1 cellular context compared by ENCODE assay signal in genomic region chr12:57904848-57905811, GRCh38.
TF ChIP-seq lines count a peak whose summit lies in the region.

No MANE protein-coding gene starts in this region.

TF ChIP-seq in GM12878, 131 proteins besides CTCF, POLR2A, EP300 and RAD21 (continued from another document and continues in another):
- TF ChIP-seq, protein P1, sequence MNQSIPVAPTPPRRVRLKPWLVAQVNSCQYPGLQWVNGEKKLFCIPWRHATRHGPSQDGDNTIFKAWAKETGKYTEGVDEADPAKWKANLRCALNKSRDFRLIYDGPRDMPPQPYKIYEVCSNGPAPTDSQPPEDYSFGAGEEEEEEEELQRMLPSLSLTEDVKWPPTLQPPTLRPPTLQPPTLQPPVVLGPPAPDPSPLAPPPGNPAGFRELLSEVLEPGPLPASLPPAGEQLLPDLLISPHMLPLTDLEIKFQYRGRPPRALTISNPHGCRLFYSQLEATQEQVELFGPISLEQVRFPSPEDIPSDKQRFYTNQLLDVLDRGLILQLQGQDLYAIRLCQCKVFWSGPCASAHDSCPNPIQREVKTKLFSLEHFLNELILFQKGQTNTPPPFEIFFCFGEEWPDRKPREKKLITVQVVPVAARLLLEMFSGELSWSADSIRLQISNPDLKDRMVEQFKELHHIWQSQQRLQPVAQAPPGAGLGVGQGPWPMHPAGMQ (IDR thresholded peaks at IDR 0.05; ENCODE audit: borderline replicate concordance): no peak
- TF ChIP-seq TCF7 (IDR thresholded peaks at IDR 0.05; ENCODE audit: borderline replicate concordance) (no peak), USF1 (IDR thresholded peaks at IDR 0.05; ENCODE audit: borderline replicate concordance, extremely low read length, insufficient read depth, low read depth, low read length) (peak; percentile 33), TARDBP (IDR thresholded peaks at IDR 0.05; ENCODE audit: borderline replicate concordance) (peak; percentile 56; the same call in 1 of the 2 replicates), BMI1 (IDR thresholded peaks at IDR 0.05; ENCODE audit: borderline replicate concordance) (no peak), CEBPB (IDR thresholded peaks at IDR 0.05; ENCODE audit: borderline replicate concordance in 1 of 2, low read depth in 2 of 2, low read length in 2 of 2) (no peak), SREBF1 (IDR thresholded peaks at IDR 0.05; ENCODE audit: low read length) (no peak), YBX1 (IDR thresholded peaks at IDR 0.05) (no peak), ZBED1 (IDR thresholded peaks at IDR 0.05; ENCODE audit: borderline replicate concordance) (no peak), NR2C2 (IDR thresholded peaks at IDR 0.05; ENCODE audit: borderline replicate concordance, control insufficient read depth, insufficient read length, low read depth) (no peak), SMARCA5 (IDR thresholded peaks at IDR 0.05) (peak; percentile 96), E2F8 (IDR thresholded peaks at IDR 0.05; ENCODE audit: low read depth, partially characterized antibody) (no peak), MYC (IDR thresholded peaks at IDR 0.05; ENCODE audit: insufficient read depth, insufficient read length, insufficient replicate concordance, low read length, severe bottlenecking) (no peak), LARP7 (IDR thresholded peaks at IDR 0.05) (0 out of 2 replicates have a peak, but pooled peaks have one; percentile 57), BHLHE40 (IDR thresholded peaks at IDR 0.05; ENCODE audit: borderline replicate concordance in 1 of 2, low read depth in 2 of 2, low read length in 1 of 2) (peak; percentile 98), EGR1 (IDR thresholded peaks at IDR 0.05; ENCODE audit: borderline replicate concordance in 1 of 2, low read depth in 2 of 2, low read length in 2 of 2) (no peak), RBBP5 (conservative IDR thresholded peaks at IDR 0.05) (no peak), JUND (IDR thresholded peaks at IDR 0.05; ENCODE audit: low read depth, low read length) (no peak), RAD51 (IDR thresholded peaks at IDR 0.05) (peak; percentile 88), ZNF207 (IDR thresholded peaks at IDR 0.05; ENCODE audit: borderline replicate concordance) (no peak), STAT3 (IDR thresholded peaks at IDR 0.05; ENCODE audit: low read depth, low read length) (no peak), BRCA1 (IDR thresholded peaks at IDR 0.05; ENCODE audit: low read depth, low read length) (no peak), SMAD1 (IDR thresholded peaks at IDR 0.05; ENCODE audit: low read depth, partially characterized antibody) (no peak), RELB (IDR thresholded peaks at IDR 0.05; ENCODE audit: low read depth) (0 out of 2 replicates have a peak, but pooled peaks have one; percentile 20), NBN (IDR thresholded peaks at IDR 0.05) (0 out of 2 replicates have a peak, but pooled peaks have one; percentile 35), MEF2B (IDR thresholded peaks at IDR 0.05; ENCODE audit: partially characterized antibody, poor library complexity, severe bottlenecking) (peak; percentile 9), RB1 (IDR thresholded peaks at IDR 0.05; ENCODE audit: borderline replicate concordance) (peak; percentile 87; the same call in 1 of the 2 replicates), SP1 (IDR thresholded peaks at IDR 0.05; ENCODE audit: low read depth, low read length) (peak; percentile 48), SIX5 (IDR thresholded peaks at IDR 0.05; ENCODE audit: low read depth, low read length, severe bottlenecking) (no peak), DPF2 (IDR thresholded peaks at IDR 0.05) (no peak), EZH2 (IDR thresholded peaks at IDR 0.05; ENCODE audit: borderline replicate concordance, control insufficient read depth, low read depth, low read length) (no peak), CHD2 (IDR thresholded peaks at IDR 0.05; ENCODE audit: borderline replicate concordance, low read depth, low read length) (no peak), NFIC (IDR thresholded peaks at IDR 0.05; ENCODE audit: low read depth, low read length) (no peak), RELA (IDR thresholded peaks at IDR 0.05; ENCODE audit: borderline replicate concordance, partially characterized antibody) (peak; percentile 69), RFX5 (IDR thresholded peaks at IDR 0.05; ENCODE audit: low read depth, low read length) (no peak), IRF3 (IDR thresholded peaks at IDR 0.05) (no peak), WRNIP1 (IDR thresholded peaks at IDR 0.05; ENCODE audit: borderline replicate concordance, low read depth, low read length) (0 out of 2 replicates have a peak, but pooled peaks have one; percentile 51), CBFB (IDR thresholded peaks at IDR 0.05; ENCODE audit: low read depth) (no peak), PAX5 (IDR thresholded peaks at IDR 0.05; ENCODE audit: borderline replicate concordance, low read depth, low read length) (no peak), ATF2 (IDR thresholded peaks at IDR 0.05; ENCODE audit: low read length) (no peak), HDGF (IDR thresholded peaks at IDR 0.05) (no peak), KDM1A (IDR thresholded peaks at IDR 0.05; ENCODE audit: borderline replicate concordance) (no peak), HCFC1 (IDR thresholded peaks at IDR 0.05; ENCODE audit: low read length) (no peak), SRF (IDR thresholded peaks at IDR 0.05; ENCODE audit: low read depth in 2 of 2, low read length in 2 of 2) (no peak), IRF4 (IDR thresholded peaks at IDR 0.05; ENCODE audit: low read depth, low read length) (peak; percentile 77; the same call in 1 of the 2 replicates), HDAC6 (IDR thresholded peaks at IDR 0.05; ENCODE audit: unreplicated experiment) (no peak), SUPT20H (IDR thresholded peaks at IDR 0.05; ENCODE audit: borderline replicate concordance, control insufficient read depth, low read depth, low read length) (no peak), PAX8 (IDR thresholded peaks at IDR 0.05) (no peak), ESRRA (IDR thresholded peaks at IDR 0.05; ENCODE audit: low read length) (no peak), ZNF384 (IDR thresholded peaks at IDR 0.05; ENCODE audit: borderline replicate concordance, low read depth, low read length) (no peak), CREB1 (IDR thresholded peaks at IDR 0.05; ENCODE audit: low read depth) (peak; percentile 48; the same call in 1 of the 2 replicates), ETV6 (conservative IDR thresholded peaks at IDR 0.05 in 1 of 2, IDR thresholded peaks at IDR 0.05 in 1 of 2; ENCODE audit: borderline replicate concordance in 1 of 2, low read depth in 1 of 2) (no peak), CHD4 (IDR thresholded peaks at IDR 0.05) (no peak)
- TF ChIP-seq, protein P2, sequence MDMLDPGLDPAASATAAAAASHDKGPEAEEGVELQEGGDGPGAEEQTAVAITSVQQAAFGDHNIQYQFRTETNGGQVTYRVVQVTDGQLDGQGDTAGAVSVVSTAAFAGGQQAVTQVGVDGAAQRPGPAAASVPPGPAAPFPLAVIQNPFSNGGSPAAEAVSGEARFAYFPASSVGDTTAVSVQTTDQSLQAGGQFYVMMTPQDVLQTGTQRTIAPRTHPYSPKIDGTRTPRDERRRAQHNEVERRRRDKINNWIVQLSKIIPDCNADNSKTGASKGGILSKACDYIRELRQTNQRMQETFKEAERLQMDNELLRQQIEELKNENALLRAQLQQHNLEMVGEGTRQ (IDR thresholded peaks at IDR 0.05; ENCODE audit: borderline replicate concordance, low read depth, low read length): no peak; the same call in 1 of the 2 replicates
- TF ChIP-seq, protein P3, sequence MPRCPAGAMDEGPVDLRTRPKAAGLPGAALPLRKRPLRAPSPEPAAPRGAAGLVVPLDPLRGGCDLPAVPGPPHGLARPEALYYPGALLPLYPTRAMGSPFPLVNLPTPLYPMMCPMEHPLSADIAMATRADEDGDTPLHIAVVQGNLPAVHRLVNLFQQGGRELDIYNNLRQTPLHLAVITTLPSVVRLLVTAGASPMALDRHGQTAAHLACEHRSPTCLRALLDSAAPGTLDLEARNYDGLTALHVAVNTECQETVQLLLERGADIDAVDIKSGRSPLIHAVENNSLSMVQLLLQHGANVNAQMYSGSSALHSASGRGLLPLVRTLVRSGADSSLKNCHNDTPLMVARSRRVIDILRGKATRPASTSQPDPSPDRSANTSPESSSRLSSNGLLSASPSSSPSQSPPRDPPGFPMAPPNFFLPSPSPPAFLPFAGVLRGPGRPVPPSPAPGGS (IDR thresholded peaks at IDR 0.05; ENCODE audit: borderline replicate concordance, insufficient read depth, low read depth, low read length, poor library complexity, severe bottlenecking): no peak
- TF ChIP-seq, protein P4, sequence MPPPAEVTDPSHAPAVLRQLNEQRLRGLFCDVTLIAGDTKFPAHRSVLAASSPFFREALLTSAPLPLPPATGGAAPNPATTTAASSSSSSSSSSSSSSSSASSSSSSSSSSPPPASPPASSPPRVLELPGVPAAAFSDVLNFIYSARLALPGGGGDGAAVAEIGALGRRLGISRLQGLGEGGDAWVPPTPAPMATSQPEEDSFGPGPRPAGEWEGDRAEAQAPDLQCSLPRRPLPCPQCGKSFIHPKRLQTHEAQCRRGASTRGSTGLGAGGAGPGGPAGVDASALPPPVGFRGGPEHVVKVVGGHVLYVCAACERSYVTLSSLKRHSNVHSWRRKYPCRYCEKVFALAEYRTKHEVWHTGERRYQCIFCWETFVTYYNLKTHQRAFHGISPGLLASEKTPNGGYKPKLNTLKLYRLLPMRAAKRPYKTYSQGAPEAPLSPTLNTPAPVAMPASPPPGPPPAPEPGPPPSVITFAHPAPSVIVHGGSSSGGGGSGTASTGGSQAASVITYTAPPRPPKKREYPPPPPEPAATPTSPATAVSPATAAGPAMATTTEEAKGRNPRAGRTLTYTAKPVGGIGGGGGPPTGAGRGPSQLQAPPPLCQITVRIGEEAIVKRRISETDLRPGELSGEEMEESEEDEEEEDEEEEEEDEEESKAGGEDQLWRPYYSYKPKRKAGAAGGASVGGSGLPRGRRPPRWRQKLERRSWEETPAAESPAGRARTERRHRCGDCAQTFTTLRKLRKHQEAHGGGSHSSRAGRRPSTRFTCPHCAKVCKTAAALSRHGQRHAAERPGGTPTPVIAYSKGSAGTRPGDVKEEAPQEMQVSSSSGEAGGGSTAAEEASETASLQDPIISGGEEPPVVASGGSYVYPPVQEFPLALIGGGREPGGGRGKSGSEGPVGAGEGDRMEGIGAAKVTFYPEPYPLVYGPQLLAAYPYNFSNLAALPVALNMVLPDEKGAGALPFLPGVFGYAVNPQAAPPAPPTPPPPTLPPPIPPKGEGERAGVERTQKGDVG (CRISPR knock-in tag; IDR thresholded peaks at IDR 0.05): no peak
